In genomic region chr1:69506721-69507120, GRCh38 we compare ENCODE assay signal across 2 cellular contexts.
TF ChIP-seq lines count a peak whose summit lies in the region.

No MANE protein-coding gene starts in this region.

TF ChIP-seq in GM23338, 12 proteins besides CTCF, POLR2A, EP300 and RAD21 (continued from another document):
- no peak for TF ChIP-seq EZH2phosphoT487 (IDR thresholded peaks at IDR 0.05; ENCODE audit: unreplicated experiment)
- no peak for TF ChIP-seq POLR2AphosphoS5 (IDR thresholded peaks at IDR 0.05; ENCODE audit: low read depth)
- TF ChIP-seq STAT1 (IDR thresholded peaks at IDR 0.05; ENCODE audit: unreplicated experiment), result no peak
- TF ChIP-seq ETS1 (IDR thresholded peaks at IDR 0.05), result no peak
- no peak for TF ChIP-seq JUNB (IDR thresholded peaks at IDR 0.05; ENCODE audit: unreplicated experiment)
- TF ChIP-seq REST (IDR thresholded peaks at IDR 0.05; ENCODE audit: unreplicated experiment), result no peak
- no peak for TF ChIP-seq ZNF462 (CRISPR knock-in tag; IDR thresholded peaks at IDR 0.05)

TF ChIP-seq in K562, 482 proteins besides CTCF, POLR2A, EP300 and RAD21:
- TF ChIP-seq PRDM10 (IDR thresholded peaks at IDR 0.05; ENCODE audit: partially characterized antibody) (peak; percentile 67), ZNF583 (CRISPR knock-in tag; IDR thresholded peaks at IDR 0.05) (no peak)
